8 cellular contexts compared by ENCODE assay signal in the genomic region with DNA sequence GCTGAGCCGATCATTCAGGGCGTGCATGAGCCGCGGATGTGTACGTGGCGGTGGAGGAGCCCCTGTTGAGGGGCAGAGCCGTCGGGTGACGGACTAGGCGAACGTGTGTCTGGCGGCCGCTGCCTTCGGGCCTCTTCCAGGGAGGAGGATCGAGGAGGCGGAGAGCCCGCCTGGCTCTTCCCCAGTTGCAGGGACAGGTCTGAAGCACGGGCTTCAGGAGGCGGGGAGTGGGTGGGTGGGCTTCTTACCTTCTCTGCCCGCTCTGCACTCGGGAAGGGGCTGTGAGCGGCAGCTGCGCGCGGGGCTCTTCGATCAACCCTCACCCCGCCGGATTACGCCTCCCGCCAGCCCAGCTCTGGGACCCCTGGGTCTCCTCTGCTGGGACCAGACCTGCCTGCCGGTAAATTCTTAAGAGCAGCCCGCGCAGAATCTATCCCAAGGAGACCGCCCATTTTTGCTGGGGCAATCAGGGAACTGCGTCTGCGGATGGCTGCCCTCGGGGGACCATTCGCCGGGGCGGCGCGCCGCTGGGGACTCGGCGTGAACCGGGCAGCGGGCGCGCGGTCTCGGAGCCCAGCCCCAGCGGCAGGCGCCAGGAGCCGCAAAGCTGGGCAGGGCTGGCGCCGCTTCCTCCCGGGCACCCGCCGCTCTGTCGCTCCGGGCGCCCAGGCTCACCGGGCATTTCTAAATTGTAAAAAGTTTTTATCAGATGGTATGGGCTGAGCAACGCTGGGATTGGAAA. TPM values are rescaled to one million over a fixed set of nuclear protein-coding genes. Genes with fewer than 3 reads are reported as not detected.
A peak's percentile ranks its signal among the peaks of the same experiment; 100 is the strongest.
DNase-seq lines count a peak whose midpoint lies in the region; ATAC-seq lines count a peak whose summit lies in the region.

No MANE protein-coding gene starts in this region.

- H3K9me3 Mint-ChIP-seq in activated CD4-positive, alpha-beta memory T cell treated with anti-CD3 and anti-CD28 coated beads for 36 hours = no peaks in the 10 kb centered on the region
- H3K9me3 Mint-ChIP-seq in naive thymus-derived CD8-positive, alpha-beta T cell = no peaks in the 10 kb centered on the region

- H3K36me3 Mint-ChIP-seq in activated CD4-positive, alpha-beta memory T cell treated with anti-CD3 and anti-CD28 coated beads for 36 hours = peaks cover 6% of the 10 kb centered on the region
- peaks cover 21 to 43% (median 35%) of the 10 kb centered on the region in 3 donors for H3K36me3 Mint-ChIP-seq in naive thymus-derived CD8-positive, alpha-beta T cell

- peak overlapping the region; percentile 51 to 76 for H3K4me3 ChIP-seq in esophagus (ENCODE audit: low read depth in 1 of 2, low read length in 2 of 2)
- peak overlapping the region; percentile 49 for H3K4me3 ChIP-seq in urinary bladder (ENCODE audit: low read depth, low read length)

- peak overlapping the region; percentile 98 for H3K27ac Mint-ChIP-seq in activated CD4-positive, alpha-beta memory T cell treated with anti-CD3 and anti-CD28 coated beads for 36 hours
- H3K27ac Mint-ChIP-seq in naive thymus-derived CD8-positive, alpha-beta T cell = peak overlapping the region; percentile 98 to 99 (median 99)

- H3K4me3 Mint-ChIP-seq in activated CD4-positive, alpha-beta memory T cell treated with anti-CD3 and anti-CD28 coated beads for 36 hours = peak overlapping the region; percentile 92
- H3K4me3 Mint-ChIP-seq in naive thymus-derived CD8-positive, alpha-beta T cell = peak overlapping the region; percentile 95 to 100 (median 97)

- no peaks in the 10 kb centered on the region for H3K27me3 Mint-ChIP-seq in activated CD4-positive, alpha-beta memory T cell treated with anti-CD3 and anti-CD28 coated beads for 36 hours
- no peaks in the 10 kb centered on the region for H3K27me3 Mint-ChIP-seq in naive thymus-derived CD8-positive, alpha-beta T cell

- H3K36me3 ChIP-seq in esophagus (ENCODE audit: control insufficient read depth in 2 of 2, insufficient read depth in 2 of 2, low read length in 1 of 2) (no peaks in the 10 kb centered on the region), urinary bladder (ENCODE audit: insufficient read depth) (no peaks in the 10 kb centered on the region)

- H3K9me3 ChIP-seq in esophagus (ENCODE audit: control insufficient read depth in 2 of 2, insufficient read depth in 1 of 2, low read depth in 1 of 2, low read length in 1 of 2) = no peaks in the 10 kb centered on the region

- peak; percentile 36 for ATAC-seq in HG02759 (IDR thresholded peaks at IDR 0.05; ENCODE audit: unreplicated experiment)
- peak; percentile 6 to 33 for ATAC-seq in naive thymus-derived CD8-positive, alpha-beta T cell

- H3K27me3 ChIP-seq in esophagus (ENCODE audit: control insufficient read depth in 1 of 2, insufficient read depth in 2 of 2, low read length in 2 of 2) = no peaks in the 10 kb centered on the region

- 1% methylated on average over 52 to 64 of the region's 64 CpGs for WGBS in esophagus, 2 donors
- WGBS in urinary bladder = 1% methylated on average over 64 of the region's 64 CpGs

- H3K4me1 ChIP-seq in esophagus (ENCODE audit: control insufficient read depth in 2 of 2, insufficient read depth in 2 of 2, low read length in 1 of 2) = peaks cover 2 to 3% of the 10 kb centered on the region in 2 donors
- no peaks in the 10 kb centered on the region for H3K4me1 ChIP-seq in urinary bladder (ENCODE audit: insufficient read depth)

- peaks cover 45% of the 10 kb centered on the region for H3K4me1 Mint-ChIP-seq in activated CD4-positive, alpha-beta memory T cell treated with anti-CD3 and anti-CD28 coated beads for 36 hours (ENCODE audit: low read depth)
- H3K4me1 Mint-ChIP-seq in naive thymus-derived CD8-positive, alpha-beta T cell = peaks cover 20 to 57% (median 44%) of the 10 kb centered on the region in 4 donors

- DNase-seq in NCI-H1436 (lab: John Stamatoyannopoulos, UW) = peak; percentile 72
- no peak for DNase-seq in NCI-H1436 treated with DMSO at 0.1 percent for 48 hours (lab: John Stamatoyannopoulos, UW)
- DNase-seq in NCI-H1930 (lab: John Stamatoyannopoulos, UW) = peak; percentile 43 to 73
- peak; percentile 59 for DNase-seq in activated CD4-positive, alpha-beta memory T cell treated with anti-CD3 and anti-CD28 coated beads for 36 hours
- peak; percentile 19 to 69 (median 41) for DNase-seq in naive thymus-derived CD8-positive, alpha-beta T cell

- H3K27ac ChIP-seq in esophagus (ENCODE audit: low read depth in 2 of 2, low read length in 1 of 2) (peak overlapping the region; percentile 79 to 80), urinary bladder (ENCODE audit: low read depth) (no peak overlapping the region)

- intact Hi-C loops in activated CD4-positive, alpha-beta memory T cell treated with anti-CD3 and anti-CD28 coated beads for 36 hours (cut with micrococcal nuclease) = loop anchor here (1.0 to 5.0 kb wide), 8 partner anchors 35 to 737 kb away; a partner anchor contains a TSS

- CTCF ChIA-PET in activated CD4-positive, alpha-beta memory T cell treated with anti-CD3 and anti-CD28 coated beads for 36 hours (lab: Charles Lee) = interaction anchor here (0.6 to 2.8 kb wide), 20 partner anchors 9 to 346 kb away, joined by 3 to 21 read pairs (median 4); a partner anchor contains a TSS

- POLR2A ChIA-PET in activated CD4-positive, alpha-beta memory T cell treated with anti-CD3 and anti-CD28 coated beads for 36 hours (lab: Charles Lee) = interaction anchor here (0.6 to 1.7 kb wide), 9 partner anchors 9 to 209 kb away, joined by 3 to 7 read pairs (median 3); a partner anchor contains a TSS
- POLR2A ChIA-PET in naive thymus-derived CD8-positive, alpha-beta T cell (lab: Charles Lee) = interaction anchor here (0.7 to 9.6 kb wide), 17 partner anchors 9 to 151 kb away, joined by 3 to 109 read pairs (median 6); no protein-coding TSS in a partner anchor

RNA-seq across cellular contexts. Expression of a gene that starts 4.9 kb away (rescaled TPM):
- 10 to 100 TPM; 16.9 to 17.9 TPM for total RNA-seq in activated CD4-positive, alpha-beta memory T cell treated with anti-CD3 and anti-CD28 coated beads for 36 hours
- polyA plus RNA-seq in esophagus = 10 to 100 TPM; 49.1 to 88.4 TPM
- total RNA-seq in naive thymus-derived CD8-positive, alpha-beta T cell = 100 to 1,000 TPM; 222 to 258 TPM
- 100 to 1,000 TPM; 470 to 615 (median 609) TPM for polyA plus RNA-seq in naive thymus-derived CD8-positive, alpha-beta T cell
- total RNA-seq in urinary bladder = 4.0 TPM
- 3.5 TPM for polyA plus RNA-seq in urinary bladder

Comparison
In these comparisons a context has a peak if more than half of its experiments do, and no peak if none do; other contexts are left out.
1. RNA of a gene that starts 4.9 kb away (total RNA-seq): 222 to 258 TPM in naive thymus-derived CD8-positive, alpha-beta T cell; 16.9 to 17.9 TPM in activated CD4-positive, alpha-beta memory T cell treated with anti-CD3 and anti-CD28 coated beads for 36 hours and 4.0 TPM in urinary bladder (single experiment); every median in the first group is over 10 times any median in the second.